Comparison of ENCODE assay signal across 1 cellular context in the genomic region with DNA sequence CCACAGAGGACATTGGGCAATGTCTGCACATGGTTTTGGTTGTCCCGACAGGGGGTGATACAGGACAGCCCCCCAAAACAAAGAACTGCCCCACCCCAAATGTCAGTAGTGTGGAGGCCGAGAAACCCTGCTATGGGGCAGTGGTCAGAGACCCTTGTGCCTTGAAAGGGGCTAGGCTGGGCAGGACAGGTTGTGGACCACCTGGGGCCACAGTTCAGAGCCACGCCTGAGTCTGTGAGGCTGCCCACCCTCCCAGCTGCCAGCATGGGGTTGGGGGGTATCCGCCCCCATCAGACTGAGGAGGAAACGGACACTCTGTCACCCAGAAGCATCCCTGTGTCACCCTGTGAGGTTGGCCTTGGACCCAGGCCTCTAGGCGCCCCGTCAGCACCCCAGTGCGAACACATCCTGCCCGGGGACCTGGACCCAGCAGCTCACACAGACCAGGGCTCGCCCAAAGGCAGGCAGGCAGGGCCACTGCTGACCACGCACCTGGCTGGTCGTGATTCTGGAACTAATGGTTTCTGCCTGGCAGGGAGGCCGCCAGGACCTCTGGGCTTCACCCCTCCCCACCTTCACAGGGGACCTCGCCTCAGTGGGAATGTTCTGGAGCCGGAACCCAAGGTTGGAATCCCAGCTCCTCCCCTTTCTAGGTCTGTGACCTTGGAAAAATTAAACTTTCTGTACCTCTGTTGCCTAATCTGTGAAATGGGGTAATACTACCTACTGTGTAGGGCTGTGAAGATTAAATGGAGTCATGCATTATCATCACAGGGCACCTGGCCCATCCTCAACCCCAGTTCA.
TF ChIP-seq lines count a peak whose summit lies in the region.

No MANE protein-coding gene starts in this region.

TF ChIP-seq in K562, 482 proteins besides CTCF, POLR2A, EP300 and RAD21 (continued from another document):
- TF ChIP-seq ZKSCAN1 (IDR thresholded peaks at IDR 0.05; ENCODE audit: low read depth, low read length) (0 out of 2 replicates have a peak, but pooled peaks have one; percentile 60), TAF7 (tag; IDR thresholded peaks at IDR 0.05) (no peak), PBX2 (CRISPR knock-in tag; IDR thresholded peaks at IDR 0.05; ENCODE audit: low read depth) (no peak), PBX2 (tag; conservative IDR thresholded peaks at IDR 0.05; ENCODE audit: low read depth) (no peak), C11orf30 (IDR thresholded peaks at IDR 0.05; ENCODE audit: low read depth) (no peak), HDAC2 (IDR thresholded peaks at IDR 0.05) (peak; percentile 61; the same call in 1 of the 2 replicates), POLR2G (IDR thresholded peaks at IDR 0.05; ENCODE audit: low read depth, low read length) (0 out of 2 replicates have a peak, but pooled peaks have one; percentile 35)
